13 cellular contexts compared by ENCODE assay signal in the genomic region with DNA sequence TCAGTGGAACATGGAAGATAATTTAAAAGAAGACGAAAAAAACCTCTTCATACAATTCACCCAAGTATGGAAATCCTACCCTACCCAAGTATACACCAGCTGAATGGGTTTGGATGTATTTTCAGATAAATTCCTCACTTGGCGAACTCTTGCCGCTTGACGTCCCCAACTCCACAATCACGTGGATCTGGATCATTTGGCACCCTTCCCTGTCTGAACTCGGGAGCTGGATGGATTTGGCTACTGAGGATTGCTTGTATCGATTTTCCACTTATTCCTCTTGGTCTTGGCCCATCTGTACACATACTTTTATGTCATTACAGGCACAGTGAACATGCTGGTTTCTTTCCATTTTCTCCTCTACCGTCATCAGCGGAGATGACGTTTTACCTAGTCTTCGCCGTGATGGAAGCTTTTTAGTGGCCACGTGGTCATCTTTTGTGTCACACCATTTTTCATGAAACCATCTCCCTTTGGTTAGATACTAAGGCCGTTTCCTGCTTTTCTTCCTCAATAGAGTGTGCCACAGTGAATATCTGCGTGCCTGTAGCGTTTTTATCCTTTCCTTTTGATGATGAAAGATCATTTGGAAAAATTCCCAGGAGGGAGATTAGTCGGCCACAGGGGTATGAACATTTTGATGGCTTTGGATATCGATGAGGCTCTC. TPM values are rescaled to one million over a fixed set of nuclear protein-coding genes. Genes with fewer than 3 reads are reported as not detected.
A peak's percentile ranks its signal among the peaks of the same experiment; 100 is the strongest.
DNase-seq lines count a peak whose midpoint lies in the region; ATAC-seq and TF ChIP-seq lines count a peak whose summit lies in the region.
"Had no signal": no experiment of that assay in that cellular context is flagged by ENCODE, and none has a peak within 500 bp of the region (broad histone marks: within the 10 kb centered on the region; RNA-seq: fewer than 3 reads in every experiment).

No MANE protein-coding gene starts in this region.

- TF ChIP-seq CTCF in fibroblast of lung (conservative IDR thresholded peaks at IDR 0.05 in 1 of 2, IDR thresholded peaks at IDR 0.05 in 1 of 2; ENCODE audit: low read depth in 1 of 2, low read length in 2 of 2) (no peak), GM13976 (IDR thresholded peaks at IDR 0.05; ENCODE audit: borderline replicate concordance, control extremely low read depth, extremely low read depth, insufficient read depth, missing control alignments) (no peak)

- no peak overlapping the region for H3K4me2 ChIP-seq in fibroblast of lung (ENCODE audit: extremely low read depth, insufficient read depth, low read length)

- H3K27me3 ChIP-seq in fibroblast of lung (ENCODE audit: control insufficient read depth, insufficient read depth, low read length): no peaks in the 10 kb centered on the region
- H3K27me3 ChIP-seq: cardiac muscle cell had no signal

- peaks cover 26 to 77% (median 60%) of the 10 kb centered on the region in 4 donors for H3K4me1 Mint-ChIP-seq in naive thymus-derived CD8-positive, alpha-beta T cell

- no peak overlapping the region for H3K4me3 Mint-ChIP-seq in naive thymus-derived CD8-positive, alpha-beta T cell
- H3K4me3 Mint-ChIP-seq: activated T-cell treated with anti-CD3 and anti-CD28 coated beads, Interleukin-2, amount 50 U/mL, for 72 hours had no signal

- peak overlapping the region in 1 of 10 donors; percentile 67 for H3K27ac Mint-ChIP-seq in naive thymus-derived CD8-positive, alpha-beta T cell
- H3K27ac Mint-ChIP-seq: activated T-cell treated with anti-CD3 and anti-CD28 coated beads, Interleukin-2, amount 50 U/mL, for 72 hours had no signal

- no peak for ATAC-seq in naive thymus-derived CD8-positive, alpha-beta T cell
- ATAC-seq in sciatic nerve: no peak
- ATAC-seq: activated T-cell treated with anti-CD3 and anti-CD28 coated beads, Interleukin-2, amount 50 U/mL, for 72 hours had no signal

- no peaks in the 10 kb centered on the region for H4K20me1 ChIP-seq in fibroblast of lung (ENCODE audit: control insufficient read depth, extremely low read depth, insufficient read depth, low read length)

- POLR2A ChIA-PET in naive thymus-derived CD8-positive, alpha-beta T cell (lab: Charles Lee): no interaction called here

- H3K27ac ChIP-seq in fibroblast of lung (ENCODE audit: insufficient read depth, low read length): no peak overlapping the region
- H3K27ac ChIP-seq in skin epidermis: peak overlapping the region in 17 of 21 experiments; percentile 5 to 87 (median 73)
- H3K27ac ChIP-seq: cardiac muscle cell, VCaP had no signal

- H3K9me3 ChIP-seq in fibroblast of lung (ENCODE audit: control insufficient read depth, insufficient read depth, low read depth, low read length): no peaks in the 10 kb centered on the region

- no peak overlapping the region for H2AFZ ChIP-seq in fibroblast of lung (ENCODE audit: low read length)

- in situ Hi-C loops in GM13976 (cut with MboI; ENCODE audit: low sequenced_read_pairs, unreplicated experiment): no loop called here

- H3K4me1 ChIP-seq in fibroblast of lung (ENCODE audit: control insufficient read depth, extremely low read depth, insufficient read depth, low read length): peaks cover 3% of the 10 kb centered on the region

- H3K27me3 Mint-ChIP-seq in naive thymus-derived CD8-positive, alpha-beta T cell: no peaks in the 10 kb centered on the region

- H3K9me3 Mint-ChIP-seq in naive thymus-derived CD8-positive, alpha-beta T cell: no peaks in the 10 kb centered on the region
- H3K9me3 Mint-ChIP-seq: activated T-cell treated with anti-CD3 and anti-CD28 coated beads, Interleukin-2, amount 50 U/mL, for 72 hours had no signal

- H3K4me3 ChIP-seq in fibroblast of lung (replicated peaks in 1 of 4; ENCODE audit: control extremely low read depth in 1 of 4, insufficient read depth in 1 of 4, low read depth in 3 of 4, low read length in 4 of 4) (no peak overlapping the region), skin epidermis (no peak overlapping the region)
- H3K4me3 ChIP-seq: cardiac muscle cell had no signal

- H3K36me3 Mint-ChIP-seq in naive thymus-derived CD8-positive, alpha-beta T cell: peaks cover 0 to 9% (median 2%) of the 10 kb centered on the region in 3 donors

- H3K36me3 ChIP-seq in fibroblast of lung (ENCODE audit: control insufficient read depth, insufficient read depth, low read length): no peaks in the 10 kb centered on the region
- H3K36me3 ChIP-seq: cardiac muscle cell had no signal

- no peak overlapping the region for H3K9ac ChIP-seq in fibroblast of lung (ENCODE audit: insufficient read depth, low read length)

- H3K79me2 ChIP-seq in fibroblast of lung (ENCODE audit: control insufficient read depth, insufficient read depth, low read length): peaks cover 2% of the 10 kb centered on the region

- DNase-seq in GM04504 (ENCODE audit: low read depth) (peak; percentile 50), RPMI7951 (ENCODE audit: low read depth) (peak; percentile 32), fibroblast of lung (ENCODE audit: low read depth in 2 of 2) (peak; percentile 48 to 60), GM13976 (ENCODE audit: low spot score) (no peak), sciatic nerve (ENCODE audit: low spot score) (no peak)
- DNase-seq in naive thymus-derived CD8-positive, alpha-beta T cell: no peak
- DNase-seq: activated T-cell treated with anti-CD3 and anti-CD28 coated beads, Interleukin-2, amount 50 U/mL, for 72 hours; NCI-H2081; SIG-M5; stimulated activated CD4-positive, alpha-beta T cell treated with anti-CD3 and anti-CD28 coated beads, Interleukin-4, amount 100 ng/mL, for 1 hour had no signal

- intact Hi-C loops in sciatic nerve (cut with DNase I): no loop called here

RNA-seq across cellular contexts. Expression of a gene that starts 47.0 kb away (rescaled TPM):
- total RNA-seq in RPMI7951 (2014; rRNA removed; shearing (Covaris generic)): 2.8 and 3.0 TPM in 2 replicates
- total RNA-seq in fibroblast of lung (2.8 and 5.1 TPM in 2 replicates), sciatic nerve (72.7 TPM)
- polyA plus RNA-seq in fibroblast of lung: 1.9 and 3.5 TPM in 2 replicates
- polyA plus RNA-seq in fibroblast of lung (2012): 9.2 and 12.4 TPM in 2 replicates
- 24.9 and 28.8 TPM in 2 replicates for polyA minus RNA-seq in fibroblast of lung (ENCODE audit: low replicate concordance)
- 10 to 100 TPM; 38.8 to 41.5 TPM for total RNA-seq in naive thymus-derived CD8-positive, alpha-beta T cell
- polyA plus RNA-seq in naive thymus-derived CD8-positive, alpha-beta T cell: 1 to 10 TPM in 1 of 3 donors, under 1 TPM in 2; 0.31 to 1.3 (median 0.65) TPM

Comparison
In these comparisons a context has a peak if more than half of its experiments do, and no peak if none do; other contexts are left out.
1. DNase-seq: peak in GM04504 (single experiment), RPMI7951 (single experiment) and fibroblast of lung (2 of 2); none in naive thymus-derived CD8-positive, alpha-beta T cell (0 of 10), GM13976 (single experiment) and sciatic nerve (single experiment).